Comparison of ENCODE assay signal across 15 cellular contexts in the genomic region with DNA sequence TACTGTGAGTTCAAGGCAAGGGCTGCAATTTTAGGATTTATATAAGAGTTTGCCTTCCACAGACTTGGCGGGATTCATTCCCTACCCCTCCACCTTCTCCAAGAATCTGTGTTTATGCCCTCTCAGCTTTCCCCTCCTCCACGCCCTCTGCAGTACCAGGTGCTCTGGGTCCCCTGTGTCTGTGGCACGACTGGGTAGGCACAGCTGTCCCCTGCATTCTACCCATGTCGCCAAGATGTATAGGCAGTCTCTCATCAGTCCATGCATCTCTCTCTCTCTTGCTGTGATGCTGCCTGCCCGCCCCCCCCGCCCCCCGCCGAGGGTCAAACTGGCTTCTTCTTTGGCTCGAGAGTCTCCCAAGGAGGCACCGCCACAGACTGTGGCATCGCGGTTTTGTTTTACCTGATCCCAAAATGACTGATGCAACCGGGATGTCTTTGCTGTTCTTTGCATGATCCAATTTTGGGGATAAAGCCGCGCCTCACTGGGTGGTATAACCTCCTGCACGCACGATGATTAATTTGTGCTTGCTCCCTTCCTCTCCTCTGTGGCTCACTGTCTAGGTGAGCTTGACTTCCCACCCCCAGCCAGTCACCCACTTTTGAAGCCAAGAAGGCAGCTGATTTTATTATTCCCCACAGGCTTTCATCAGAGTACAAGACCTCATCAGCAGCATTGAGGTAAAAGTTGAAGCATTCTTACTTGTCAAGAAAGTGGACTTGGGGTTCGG. TPM values are rescaled to one million over a fixed set of nuclear protein-coding genes. Genes with fewer than 3 reads are reported as not detected.
DNase-seq lines count a peak whose midpoint lies in the region; ATAC-seq and TF ChIP-seq lines count a peak whose summit lies in the region.
"Had no signal": no experiment of that assay in that cellular context is flagged by ENCODE, and none has a peak within 500 bp of the region (broad histone marks: within the 10 kb centered on the region; RNA-seq: fewer than 3 reads in every experiment).

No MANE protein-coding gene starts in this region.

- H3K9me3 ChIP-seq in BE2C: no peaks in the 10 kb centered on the region
- no peaks in the 10 kb centered on the region for H3K9me3 ChIP-seq in CD4-positive, CD25-positive, alpha-beta regulatory T cell (ENCODE audit: control insufficient read depth in 2 of 2, low read length in 2 of 2)

- no peak for ATAC-seq in CD4-positive, CD25-positive, alpha-beta regulatory T cell (ENCODE audit: low read depth in 2 of 2)
- no peak for ATAC-seq in HG03354 (IDR thresholded peaks at IDR 0.05; ENCODE audit: poor library complexity, severe bottlenecking, unreplicated experiment)

- DNase-seq in BE2C: no peak
- DNase-seq in CD4-positive, CD25-positive, alpha-beta regulatory T cell: no peak
- DNase-seq in glutamatergic neuron: no peak
- no peak for DNase-seq in activated CD4-positive, alpha-beta memory T cell treated with anti-CD3 and anti-CD28 coated beads, Interleukin-2, amount 10 ng/mL, durations not matched to agents 7 days and 5 days
- no peak for DNase-seq in HuH-7 (ENCODE audit: low spot score)
- no peak for DNase-seq in activated CD4-positive, alpha-beta T cell treated with anti-CD3 and anti-CD28 coated beads for 4 hours
- DNase-seq: GOT3, MV-4-11, NCI-H146, NCI-H446, SHP77 had no signal

- no peak overlapping the region for H3K4me3 Mint-ChIP-seq in CD4-positive, CD25-positive, alpha-beta regulatory T cell
- no peak overlapping the region for H3K4me3 Mint-ChIP-seq in glutamatergic neuron (ENCODE audit: unreplicated experiment)
- no peak overlapping the region for H3K4me3 Mint-ChIP-seq in activated CD4-positive, alpha-beta memory T cell treated with anti-CD3 and anti-CD28 coated beads, Interleukin-2, amount 10 ng/mL, durations not matched to agents 7 days and 5 days

- H3K27ac Mint-ChIP-seq in CD4-positive, CD25-positive, alpha-beta regulatory T cell: peak overlapping the region in 2 of 3 donors; percentile 25 to 61
- H3K27ac Mint-ChIP-seq in glutamatergic neuron (ENCODE audit: unreplicated experiment): peak overlapping the region; percentile 26
- H3K27ac Mint-ChIP-seq in activated CD4-positive, alpha-beta memory T cell treated with anti-CD3 and anti-CD28 coated beads, Interleukin-2, amount 10 ng/mL, durations not matched to agents 7 days and 5 days: no peak overlapping the region

- H3K36me3 Mint-ChIP-seq in CD4-positive, CD25-positive, alpha-beta regulatory T cell: peaks cover 26% of the 10 kb centered on the region
- H3K36me3 Mint-ChIP-seq in glutamatergic neuron (ENCODE audit: unreplicated experiment): no peaks in the 10 kb centered on the region
- H3K36me3 Mint-ChIP-seq in activated CD4-positive, alpha-beta memory T cell treated with anti-CD3 and anti-CD28 coated beads, Interleukin-2, amount 10 ng/mL, durations not matched to agents 7 days and 5 days (ENCODE audit: low read depth): peaks cover 30% of the 10 kb centered on the region

- H3K27me3 ChIP-seq in BE2C: no peaks in the 10 kb centered on the region
- H3K27me3 ChIP-seq in CD4-positive, CD25-positive, alpha-beta regulatory T cell (ENCODE audit: control insufficient read depth, insufficient read depth, low read length): no peaks in the 10 kb centered on the region
- H3K27me3 ChIP-seq: BLaER1 had no signal

- H3K36me3 ChIP-seq in BE2C: peaks cover 11% of the 10 kb centered on the region
- H3K36me3 ChIP-seq in CD4-positive, CD25-positive, alpha-beta regulatory T cell (ENCODE audit: control insufficient read depth, insufficient read depth, low read length): peaks cover 26% of the 10 kb centered on the region

- H3K9me3 Mint-ChIP-seq in CD4-positive, CD25-positive, alpha-beta regulatory T cell: no peaks in the 10 kb centered on the region
- H3K9me3 Mint-ChIP-seq in glutamatergic neuron (ENCODE audit: unreplicated experiment): peaks cover 5% of the 10 kb centered on the region
- no peaks in the 10 kb centered on the region for H3K9me3 Mint-ChIP-seq in activated CD4-positive, alpha-beta memory T cell treated with anti-CD3 and anti-CD28 coated beads, Interleukin-2, amount 10 ng/mL, durations not matched to agents 7 days and 5 days
- H3K9me3 Mint-ChIP-seq: IgD-negative memory B cell had no signal

- peaks cover 10% of the 10 kb centered on the region for H3K4me1 ChIP-seq in BE2C
- H3K4me1 ChIP-seq in CD4-positive, CD25-positive, alpha-beta regulatory T cell (ENCODE audit: control insufficient read depth, insufficient read depth, low read length, poor library complexity, severe bottlenecking): no peaks in the 10 kb centered on the region

- no peak overlapping the region for H3K27ac ChIP-seq in CD4-positive, CD25-positive, alpha-beta regulatory T cell (ENCODE audit: insufficient read depth, low read length, poor library complexity, severe bottlenecking)
- H3K27ac ChIP-seq: BLaER1 had no signal

- CTCF ChIA-PET in activated CD4-positive, alpha-beta memory T cell treated with anti-CD3 and anti-CD28 coated beads, Interleukin-2, amount 10 ng/mL, durations not matched to agents 7 days and 5 days (lab: Charles Lee): interaction anchor here (2.2 kb wide), 1 partner anchor 15 kb away, joined by 9 read pairs; no protein-coding TSS in a partner anchor

- H3K27me3 Mint-ChIP-seq in CD4-positive, CD25-positive, alpha-beta regulatory T cell: no peaks in the 10 kb centered on the region
- peaks cover 4% of the 10 kb centered on the region for H3K27me3 Mint-ChIP-seq in glutamatergic neuron (ENCODE audit: unreplicated experiment)
- no peaks in the 10 kb centered on the region for H3K27me3 Mint-ChIP-seq in activated CD4-positive, alpha-beta memory T cell treated with anti-CD3 and anti-CD28 coated beads, Interleukin-2, amount 10 ng/mL, durations not matched to agents 7 days and 5 days
- H3K27me3 Mint-ChIP-seq: IgD-negative memory B cell had no signal

- peak overlapping the region; percentile 59 for H3K4me3 ChIP-seq in BE2C (ENCODE audit: low read depth, low read length)
- no peak overlapping the region for H3K4me3 ChIP-seq in CD4-positive, CD25-positive, alpha-beta regulatory T cell (ENCODE audit: low read depth, low read length)
- H3K4me3 ChIP-seq: BLaER1 had no signal

- TF ChIP-seq CTCF in BE2C (IDR thresholded peaks at IDR 0.05; ENCODE audit: low read depth, low read length) (no peak), glutamatergic neuron (IDR thresholded peaks at IDR 0.05; ENCODE audit: partially characterized antibody, unreplicated experiment) (no peak)

- peaks cover 0 to 3% (median 0%) of the 10 kb centered on the region in 4 donors for H3K4me1 Mint-ChIP-seq in CD4-positive, CD25-positive, alpha-beta regulatory T cell
- peaks cover 6% of the 10 kb centered on the region for H3K4me1 Mint-ChIP-seq in glutamatergic neuron (ENCODE audit: low read depth, unreplicated experiment)
- H3K4me1 Mint-ChIP-seq in activated CD4-positive, alpha-beta memory T cell treated with anti-CD3 and anti-CD28 coated beads, Interleukin-2, amount 10 ng/mL, durations not matched to agents 7 days and 5 days: no peaks in the 10 kb centered on the region

- POLR2A ChIA-PET in activated CD4-positive, alpha-beta memory T cell treated with anti-CD3 and anti-CD28 coated beads, Interleukin-2, amount 10 ng/mL, durations not matched to agents 7 days and 5 days (lab: Charles Lee): no interaction called here

TF ChIP-seq in PFSK-1, 5 proteins besides CTCF, POLR2A, EP300 and RAD21 (continues in another document):
- TF ChIP-seq TAF1 (IDR thresholded peaks at IDR 0.05; ENCODE audit: borderline replicate concordance, insufficient read depth, low read length) (no peak), POLR2AphosphoS5 (IDR thresholded peaks at IDR 0.05; ENCODE audit: low read depth, low read length) (0 out of 2 replicates have a peak, but pooled peaks have one; percentile 24), SIN3A (IDR thresholded peaks at IDR 0.05; ENCODE audit: borderline replicate concordance, insufficient read depth, low read length) (no peak), FOXP2 (optimal IDR thresholded peaks at IDR 0.05; ENCODE audit: borderline replicate concordance, extremely low read depth, extremely low read length, insufficient read depth) (no peak)

RNA-seq across cellular contexts. Expression of a gene that starts 43.7 kb away (rescaled TPM):
- 0.08 TPM for polyA plus RNA-seq in BE2C (2012; ENCODE audit: insufficient read depth, insufficient read length, low read depth)
- total RNA-seq in CD4-positive, CD25-positive, alpha-beta regulatory T cell: 2.2 TPM
- polyA plus RNA-seq in CD4-positive, CD25-positive, alpha-beta regulatory T cell: under 1 TPM in 3 of 4 donors, not detected in 1; 0.05 to 0.13 (median 0.05) TPM
- polyA plus RNA-seq in PFSK-1 (2012; ENCODE audit: insufficient read length, low read depth): not detected
- total RNA-seq in glutamatergic neuron (ENCODE audit: unreplicated experiment): 0.61 TPM
- under 1 TPM; 0.65 to 0.98 TPM for total RNA-seq in activated CD4-positive, alpha-beta memory T cell treated with anti-CD3 and anti-CD28 coated beads, Interleukin-2, amount 10 ng/mL, durations not matched to agents 7 days and 5 days

RNA-seq across cellular contexts. Expression of a gene that starts 55.0 kb away (rescaled TPM):
- polyA plus RNA-seq in BE2C (2012; ENCODE audit: insufficient read depth, insufficient read length, low read depth): 34.5 TPM
- total RNA-seq in CD4-positive, CD25-positive, alpha-beta regulatory T cell: 44.6 TPM
- 10 to 100 TPM; 37.0 to 46.7 (median 42.3) TPM for polyA plus RNA-seq in CD4-positive, CD25-positive, alpha-beta regulatory T cell
- 17.4 TPM for polyA plus RNA-seq in PFSK-1 (2012; ENCODE audit: insufficient read length, low read depth)
- total RNA-seq in glutamatergic neuron (ENCODE audit: unreplicated experiment): 21.3 TPM
- total RNA-seq in activated CD4-positive, alpha-beta memory T cell treated with anti-CD3 and anti-CD28 coated beads, Interleukin-2, amount 10 ng/mL, durations not matched to agents 7 days and 5 days: 10 to 100 TPM; 47.1 to 47.4 TPM

RNA-seq across cellular contexts. Expression of a gene that starts 55.3 kb away (rescaled TPM):
- 19.1 TPM for polyA plus RNA-seq in BE2C (2012; ENCODE audit: insufficient read depth, insufficient read length, low read depth)
- 19.3 TPM for total RNA-seq in CD4-positive, CD25-positive, alpha-beta regulatory T cell
- 1 to 10 TPM; 2.5 to 5.3 (median 3.8) TPM for polyA plus RNA-seq in CD4-positive, CD25-positive, alpha-beta regulatory T cell
- 9.2 TPM for polyA plus RNA-seq in PFSK-1 (2012; ENCODE audit: insufficient read length, low read depth)
- total RNA-seq in glutamatergic neuron (ENCODE audit: unreplicated experiment): 20.6 TPM
- 10 to 100 TPM; 22.6 to 22.8 TPM for total RNA-seq in activated CD4-positive, alpha-beta memory T cell treated with anti-CD3 and anti-CD28 coated beads, Interleukin-2, amount 10 ng/mL, durations not matched to agents 7 days and 5 days
